20 cellular contexts compared by ENCODE assay signal in the genomic region with DNA sequence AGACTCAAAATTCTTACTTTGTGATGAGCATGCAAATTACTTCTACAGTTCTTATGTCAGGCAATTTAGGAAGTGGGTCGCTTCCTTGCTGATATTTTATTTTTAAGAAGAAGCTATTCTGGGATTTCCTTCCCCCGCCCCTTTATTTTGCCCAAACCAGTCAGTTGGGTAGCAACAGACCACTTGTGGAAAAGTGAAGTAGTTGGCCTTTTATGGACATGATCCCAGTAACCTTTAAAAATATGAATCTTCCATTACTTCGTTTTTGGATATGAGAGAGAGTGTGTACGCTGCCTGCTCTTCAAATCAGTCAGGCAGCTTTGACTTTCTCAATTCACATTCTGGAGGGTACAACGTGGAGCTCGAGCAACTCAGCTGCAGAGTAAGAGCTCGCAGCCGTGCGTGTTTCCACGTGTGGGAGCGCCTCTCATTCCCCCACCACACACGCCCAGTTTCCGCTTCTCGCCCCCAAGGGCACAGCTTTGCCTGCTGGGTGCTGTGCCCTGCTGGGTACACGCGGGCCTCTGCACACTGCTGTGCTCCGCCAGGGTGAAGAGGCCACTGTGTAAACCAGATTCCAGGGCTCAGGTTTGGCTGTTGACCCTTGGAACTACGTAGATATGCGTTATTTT.
A peak's percentile ranks its signal among the peaks of the same experiment; 100 is the strongest.
DNase-seq lines count a peak whose midpoint lies in the region; ATAC-seq and TF ChIP-seq lines count a peak whose summit lies in the region.
"Had no signal": no experiment of that assay in that cellular context is flagged by ENCODE, and none has a peak within 500 bp of the region (broad histone marks: within the 10 kb centered on the region; RNA-seq: fewer than 3 reads in every experiment).

No MANE protein-coding gene starts in this region.

- H3K27ac Mint-ChIP-seq in Caco-2 (ENCODE audit: unreplicated experiment): no peak overlapping the region
- H3K27ac Mint-ChIP-seq: CD4-positive, alpha-beta T cell; endodermal cell; H9; WTC11 had no signal

- no peak overlapping the region for H3K4me3 Mint-ChIP-seq in Caco-2 (ENCODE audit: unreplicated experiment)
- H3K4me3 Mint-ChIP-seq: CD4-positive, alpha-beta T cell; endodermal cell; H9; type B pancreatic cell; WTC11 had no signal

- H3K9me3 ChIP-seq in heart left ventricle (no peaks in the 10 kb centered on the region), lower lobe of right lung (no peaks in the 10 kb centered on the region), upper lobe of left lung (no peaks in the 10 kb centered on the region), Caco-2 (no peaks in the 10 kb centered on the region)

- H3K4me3 ChIP-seq in heart left ventricle (no peak overlapping the region), lower lobe of right lung (no peak overlapping the region), upper lobe of left lung (no peak overlapping the region), Caco-2 (ENCODE audit: low read depth, low read length) (no peak overlapping the region)
- H3K4me3 ChIP-seq: smooth muscle cell had no signal

- peaks cover 0 to 64% (median 32%) of the 10 kb centered on the region in 12 donors for H3K4me1 ChIP-seq in heart left ventricle
- H3K4me1 ChIP-seq in lower lobe of right lung: peaks cover 31% of the 10 kb centered on the region
- peaks cover 18 to 28% (median 27%) of the 10 kb centered on the region in 4 donors for H3K4me1 ChIP-seq in upper lobe of left lung
- no peaks in the 10 kb centered on the region for H3K4me1 ChIP-seq in Caco-2

- intact Hi-C loops in heart left ventricle (cut with DNase I) (loop anchor here in 9 of 10 donors (5.0 to 10.0 kb wide), 7 partner anchors 68 to 446 kb away; a partner anchor contains a TSS), cardiac septum (cut with DNase I) (loop anchor here (5.0 to 10.0 kb wide), 3 partner anchors 68 to 456 kb away; a partner anchor contains a TSS), lower lobe of right lung (cut with DNase I) (no loop called here), Caco-2 (cut with micrococcal nuclease; ENCODE audit: unreplicated experiment) (no loop called here)

- peaks cover 26% of the 10 kb centered on the region for H3K4me1 Mint-ChIP-seq in Caco-2 (ENCODE audit: low read depth, unreplicated experiment)

- no TSS peak for BruUV-seq in Caco-2 (replicated peaks; lab: Mats Ljungman, UMichigan)

- DNase-seq in heart left ventricle: no peak
- DNase-seq in cardiac septum (ENCODE audit: low spot score): no peak
- peak; percentile 32 for DNase-seq in UCSD-AML1 (lab: John Stamatoyannopoulos, UW; ENCODE audit: unreplicated experiment)
- DNase-seq in lower lobe of right lung: no peak
- peak in 1 of 2 donors; percentile 77 for DNase-seq in upper lobe of left lung
- no peak for DNase-seq in DMS153 (lab: John Stamatoyannopoulos, UW)
- no peak for DNase-seq in Caco-2
- DNase-seq in SHP77 (lab: John Stamatoyannopoulos, UW): no peak
- DNase-seq: activated CD8-positive, alpha-beta memory T cell treated with anti-CD3 and anti-CD28 coated beads for 24 hours; CD4-positive, alpha-beta T cell; DMS79; endodermal cell; H9; NCI-H1105; NCI-H82; RPMI8226 had no signal

- H3K27ac ChIP-seq in heart left ventricle: peak overlapping the region in 7 of 12 donors; percentile 5 to 55 (median 12)
- H3K27ac ChIP-seq in lower lobe of right lung: peak overlapping the region; percentile 37
- H3K27ac ChIP-seq in upper lobe of left lung: peak overlapping the region in 2 of 4 donors; percentile 8 to 38
- H3K27ac ChIP-seq: HL-60 had no signal

- H3K27me3 ChIP-seq in heart left ventricle: no peaks in the 10 kb centered on the region
- no peaks in the 10 kb centered on the region for H3K27me3 ChIP-seq in lower lobe of right lung (ENCODE audit: low read depth)
- no peaks in the 10 kb centered on the region for H3K27me3 ChIP-seq in upper lobe of left lung
- H3K27me3 ChIP-seq in Caco-2 (replicated peaks; ENCODE audit: control insufficient read depth, insufficient read depth, low read length): no peaks in the 10 kb centered on the region

- POLR2A ChIA-PET in Caco-2 (lab: Charles Lee): no interaction called here

- H3K36me3 ChIP-seq in heart left ventricle: peaks cover 0 to 47% (median 7%) of the 10 kb centered on the region in 9 donors
- peaks cover 6% of the 10 kb centered on the region for H3K36me3 ChIP-seq in lower lobe of right lung
- H3K36me3 ChIP-seq in upper lobe of left lung: peaks cover 0 to 5% (median 1%) of the 10 kb centered on the region in 4 donors
- peaks cover 1% of the 10 kb centered on the region; the same call in 1 of the 2 replicates for H3K36me3 ChIP-seq in Caco-2 (ENCODE audit: control insufficient read depth, insufficient read depth, low read length)

- no peak for TF ChIP-seq POLR2A in heart left ventricle (IDR thresholded peaks at IDR 0.05)
- no peak for TF ChIP-seq POLR2A in upper lobe of left lung (IDR thresholded peaks at IDR 0.05)

- H3K36me3 Mint-ChIP-seq in Caco-2 (ENCODE audit: insufficient read depth, unreplicated experiment): peaks cover 32% of the 10 kb centered on the region
- H3K36me3 Mint-ChIP-seq: WTC11 had no signal

- H3K9me3 Mint-ChIP-seq in Caco-2 (ENCODE audit: unreplicated experiment): no peaks in the 10 kb centered on the region
- H3K9me3 Mint-ChIP-seq: CD4-positive, alpha-beta T cell; endodermal cell; H9; type B pancreatic cell; WTC11 had no signal

- TF ChIP-seq CTCF in heart left ventricle (IDR thresholded peaks at IDR 0.05): no peak
- no peak for TF ChIP-seq CTCF in lower lobe of right lung (IDR thresholded peaks at IDR 0.05)
- no peak for TF ChIP-seq CTCF in upper lobe of left lung (IDR thresholded peaks at IDR 0.05)
- no peak for TF ChIP-seq CTCF in Caco-2 (IDR thresholded peaks at IDR 0.05; ENCODE audit: insufficient read depth in 1 of 2, low read depth in 1 of 2, low read length in 1 of 2, severe bottlenecking in 1 of 2, unreplicated experiment in 1 of 2)

- ATAC-seq in heart left ventricle (peak in 1 of 4 donors; percentile 17), lower lobe of right lung (peak; percentile 81 to 85), upper lobe of left lung (ENCODE audit: low FRiP score in 2 of 2) (peak; percentile 50 to 76)
- ATAC-seq: WTC11 had no signal

- no peaks in the 10 kb centered on the region for H3K27me3 Mint-ChIP-seq in Caco-2 (ENCODE audit: insufficient read depth, unreplicated experiment)
- H3K27me3 Mint-ChIP-seq: type B pancreatic cell had no signal

- no peak for TF ChIP-seq EP300 in upper lobe of left lung (IDR thresholded peaks at IDR 0.05)

- WGBS in heart left ventricle, 4 donors: 64 to 72% (median 72%) methylated on average over 19 of the region's 19 CpGs
- WGBS in upper lobe of left lung, 2 donors: 61 to 64% methylated on average over 19 of the region's 19 CpGs

- CTCF ChIA-PET in Caco-2 (lab: Charles Lee): interaction anchor here (0.6 kb wide), 1 partner anchor 276 kb away, joined by 3 read pairs; no protein-coding TSS in a partner anchor

Comparison
In these comparisons a context has a peak if more than half of its experiments do, and no peak if none do; other contexts are left out.
1. intact Hi-C loops: an anchor here in heart left ventricle (5.0 to 10.0 kb wide) and cardiac septum (5.0 to 10.0 kb wide); none called in lower lobe of right lung and Caco-2.